In the genomic region with DNA sequence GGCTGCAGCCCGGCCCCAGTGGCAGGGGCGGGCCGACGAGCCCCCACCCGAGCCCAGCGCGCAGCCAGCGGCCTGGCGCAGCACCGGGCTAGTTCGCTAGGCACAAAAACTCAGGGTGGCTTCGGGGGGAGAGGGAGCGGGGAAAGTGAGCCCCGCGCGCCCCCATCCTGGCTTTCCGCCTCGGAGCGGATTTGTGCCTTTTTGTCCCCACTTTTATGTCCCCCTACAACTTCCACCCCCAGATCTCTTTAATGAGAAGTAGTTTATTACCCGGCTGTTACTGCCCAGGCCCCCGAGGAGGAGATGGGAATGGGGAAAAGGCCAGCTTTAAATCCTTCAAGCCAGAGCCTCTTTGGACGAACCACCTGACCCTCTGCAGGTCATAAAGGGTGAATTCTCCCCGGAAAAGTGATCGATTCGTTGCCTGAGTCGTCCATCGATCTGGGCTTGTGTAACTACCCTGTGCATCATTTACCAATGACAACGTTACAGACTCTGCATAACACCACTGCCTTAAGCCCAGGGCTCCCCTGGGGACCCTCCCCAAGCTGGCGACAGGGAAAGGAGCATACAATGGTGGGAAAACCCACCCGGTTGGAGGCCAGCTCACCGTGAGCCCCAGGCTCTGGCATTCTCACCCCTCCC, we compare ENCODE assay signal across 1 cellular context.
A peak's percentile ranks its signal among the peaks of the same experiment; 100 is the strongest.
TF ChIP-seq lines count a peak whose summit lies in the region.

No MANE protein-coding gene starts in this region.

TF ChIP-seq in HepG2, 621 proteins besides CTCF, POLR2A, EP300 and RAD21 (continued from another document):
- TF ChIP-seq, protein P1, sequence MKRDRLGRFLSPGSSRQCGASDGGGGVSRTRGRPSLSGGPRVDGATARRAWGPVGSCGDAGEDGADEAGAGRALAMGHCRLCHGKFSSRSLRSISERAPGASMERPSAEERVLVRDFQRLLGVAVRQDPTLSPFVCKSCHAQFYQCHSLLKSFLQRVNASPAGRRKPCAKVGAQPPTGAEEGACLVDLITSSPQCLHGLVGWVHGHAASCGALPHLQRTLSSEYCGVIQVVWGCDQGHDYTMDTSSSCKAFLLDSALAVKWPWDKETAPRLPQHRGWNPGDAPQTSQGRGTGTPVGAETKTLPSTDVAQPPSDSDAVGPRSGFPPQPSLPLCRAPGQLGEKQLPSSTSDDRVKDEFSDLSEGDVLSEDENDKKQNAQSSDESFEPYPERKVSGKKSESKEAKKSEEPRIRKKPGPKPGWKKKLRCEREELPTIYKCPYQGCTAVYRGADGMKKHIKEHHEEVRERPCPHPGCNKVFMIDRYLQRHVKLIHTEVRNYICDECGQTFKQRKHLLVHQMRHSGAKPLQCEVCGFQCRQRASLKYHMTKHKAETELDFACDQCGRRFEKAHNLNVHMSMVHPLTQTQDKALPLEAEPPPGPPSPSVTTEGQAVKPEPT (CRISPR knock-in tag; IDR thresholded peaks at IDR 0.05; ENCODE audit: low read depth) = no peak
- TF ChIP-seq SRSF1 (optimal IDR thresholded peaks at IDR 0.05; ENCODE audit: low read depth, low read length) (no peak), FOXA1 (IDR thresholded peaks at IDR 0.05) (no peak), FOXA1 (CRISPR knock-in tag; IDR thresholded peaks at IDR 0.05) (no peak), LCORL (IDR thresholded peaks at IDR 0.05) (peak; percentile 37; the same call in 1 of the 2 replicates), LCORL (CRISPR knock-in tag; IDR thresholded peaks at IDR 0.05) (peak; percentile 78), ZSCAN30 (CRISPR knock-in tag; IDR thresholded peaks at IDR 0.05) (no peak), SSRP1 (CRISPR knock-in tag; IDR thresholded peaks at IDR 0.05) (no peak), FOXJ3 (CRISPR knock-in tag; IDR thresholded peaks at IDR 0.05; ENCODE audit: borderline replicate concordance) (peak; percentile 51; the same call in 1 of the 2 replicates), FOXK1 (CRISPR knock-in tag; IDR thresholded peaks at IDR 0.05; ENCODE audit: borderline replicate concordance, low read depth) (peak; percentile 68; the same call in 1 of the 2 replicates), CCDC6 (CRISPR knock-in tag; IDR thresholded peaks at IDR 0.05) (peak; percentile 75; the same call in 1 of the 2 replicates), ZNF839 (CRISPR knock-in tag; IDR thresholded peaks at IDR 0.05; ENCODE audit: borderline replicate concordance) (no peak), NFIC (IDR thresholded peaks at IDR 0.05; ENCODE audit: low read length) (peak; percentile 77; the same call in 1 of the 2 replicates), ZNF788 (CRISPR knock-in tag; IDR thresholded peaks at IDR 0.05; ENCODE audit: borderline replicate concordance) (peak; percentile 38; the same call in 1 of the 2 replicates), PLRG1 (conservative IDR thresholded peaks at IDR 0.05) (no peak), RORA (CRISPR knock-in tag; IDR thresholded peaks at IDR 0.05) (no peak), NFAT5 (CRISPR knock-in tag; IDR thresholded peaks at IDR 0.05) (no peak), ZMAT3 (CRISPR knock-in tag; conservative IDR thresholded peaks at IDR 0.05) (0 out of 2 replicates have a peak, but pooled peaks have one; percentile 52)
- TF ChIP-seq, protein P2, sequence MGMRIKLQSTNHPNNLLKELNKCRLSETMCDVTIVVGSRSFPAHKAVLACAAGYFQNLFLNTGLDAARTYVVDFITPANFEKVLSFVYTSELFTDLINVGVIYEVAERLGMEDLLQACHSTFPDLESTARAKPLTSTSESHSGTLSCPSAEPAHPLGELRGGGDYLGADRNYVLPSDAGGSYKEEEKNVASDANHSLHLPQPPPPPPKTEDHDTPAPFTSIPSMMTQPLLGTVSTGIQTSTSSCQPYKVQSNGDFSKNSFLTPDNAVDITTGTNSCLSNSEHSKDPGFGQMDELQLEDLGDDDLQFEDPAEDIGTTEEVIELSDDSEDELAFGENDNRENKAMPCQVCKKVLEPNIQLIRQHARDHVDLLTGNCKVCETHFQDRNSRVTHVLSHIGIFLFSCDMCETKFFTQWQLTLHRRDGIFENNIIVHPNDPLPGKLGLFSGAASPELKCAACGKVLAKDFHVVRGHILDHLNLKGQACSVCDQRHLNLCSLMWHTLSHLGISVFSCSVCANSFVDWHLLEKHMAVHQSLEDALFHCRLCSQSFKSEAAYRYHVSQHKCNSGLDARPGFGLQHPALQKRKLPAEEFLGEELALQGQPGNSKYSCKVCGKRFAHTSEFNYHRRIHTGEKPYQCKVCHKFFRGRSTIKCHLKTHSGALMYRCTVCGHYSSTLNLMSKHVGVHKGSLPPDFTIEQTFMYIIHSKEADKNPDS (CRISPR knock-in tag; IDR thresholded peaks at IDR 0.05) = no peak
- TF ChIP-seq, protein P3, sequence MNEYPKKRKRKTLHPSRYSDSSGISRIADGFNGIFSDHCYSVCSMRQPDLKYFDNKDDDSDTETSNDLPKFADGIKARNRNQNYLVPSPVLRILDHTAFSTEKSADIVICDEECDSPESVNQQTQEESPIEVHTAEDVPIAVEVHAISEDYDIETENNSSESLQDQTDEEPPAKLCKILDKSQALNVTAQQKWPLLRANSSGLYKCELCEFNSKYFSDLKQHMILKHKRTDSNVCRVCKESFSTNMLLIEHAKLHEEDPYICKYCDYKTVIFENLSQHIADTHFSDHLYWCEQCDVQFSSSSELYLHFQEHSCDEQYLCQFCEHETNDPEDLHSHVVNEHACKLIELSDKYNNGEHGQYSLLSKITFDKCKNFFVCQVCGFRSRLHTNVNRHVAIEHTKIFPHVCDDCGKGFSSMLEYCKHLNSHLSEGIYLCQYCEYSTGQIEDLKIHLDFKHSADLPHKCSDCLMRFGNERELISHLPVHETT (CRISPR knock-in tag; conservative IDR thresholded peaks at IDR 0.05) = no peak
